Comparison of ENCODE assay signal across 18 cellular contexts in genomic region chr5:126963822-126964375, GRCh38.
DNase-seq lines count a peak whose midpoint lies in the region; ATAC-seq, FAIRE-seq and TF ChIP-seq lines count a peak whose summit lies in the region.
"Had no signal": no experiment of that assay in that cellular context is flagged by ENCODE, and none has a peak within 500 bp of the region (broad histone marks: within the 10 kb centered on the region; RNA-seq: fewer than 3 reads in every experiment).

No MANE protein-coding gene starts in this region.

- 92% methylated on average over 2 of the region's 2 CpGs for WGBS in K562 (ENCODE audit: insufficient coverage, low coverage, missing lambda C conversion rate)

- in situ Hi-C loops in K562 (cut with MboI), result no loop called here

- POLR2A ChIA-PET in K562 (lab: Yijun Ruan, JAX), result no interaction called here

- DNase-seq in NCI-H748 (lab: John Stamatoyannopoulos, UW; ENCODE audit: unreplicated experiment) (peak; percentile 21), NCI-H748 treated with DMSO at 0.1 percent for 48 hours (lab: John Stamatoyannopoulos, UW) (no peak), GM10266 (ENCODE audit: extremely low spot score) (no peak), LNCaP clone FGC (ENCODE audit: low read depth) (no peak), K562 (ENCODE audit: extremely low read depth in 1 of 4, low spot score in 3 of 4) (no peak), nucleus accumbens (lab: John Stamatoyannopoulos, UW) (no peak), T1000 (lab: John Stamatoyannopoulos, UW) (no peak)
- no peak for DNase-seq in NK-92 treated with Interleukin-12 subunit alpha and Interleukin-12 subunit beta, amount 100 ng/mL, for 24 hours (lab: John Stamatoyannopoulos, UW)
- DNase-seq: 8988T; CD8-positive, alpha-beta memory T cell; DMS79 treated with DMSO at 0.1 percent for 48 hours; NCI-H1436; NCI-H2029; NCI-H524 treated with DMSO at 0.1 percent for 48 hours; RPMI8226 had no signal

- no peaks in the 10 kb centered on the region for H3K27me3 ChIP-seq in K562 (ENCODE audit: control insufficient read depth in 2 of 2, insufficient read depth in 2 of 2, low read length in 2 of 2)
- H3K27me3 ChIP-seq: BLaER1 treated with 17β-estradiol and CSF1 and Interleukin-3, amounts not matched to agents 10 nM and 100 nM had no signal

- no peak overlapping the region for H3K4me3 ChIP-seq in LNCaP clone FGC (ENCODE audit: low read depth, low read length)
- no peak overlapping the region for H3K4me3 ChIP-seq in K562
- H3K4me3 ChIP-seq: BLaER1 treated with 17β-estradiol and CSF1 and Interleukin-3, amounts not matched to agents 10 nM and 100 nM; SJSA1 had no signal

- no peak for TF ChIP-seq EP300 in K562 (IDR thresholded peaks at IDR 0.05; ENCODE audit: low read length)

- no peak overlapping the region for H2AFZ ChIP-seq in K562 (ENCODE audit: low read depth, low read length)

- peaks cover 5 to 36% of the 10 kb centered on the region in 2 experiments; a peak in 4 of 5 replicates for H3K4me1 ChIP-seq in K562 (replicated peaks in 1 of 2; ENCODE audit: control insufficient read depth in 2 of 2, insufficient read depth in 2 of 2, low read length in 2 of 2)
- H3K4me1 ChIP-seq: SJSA1 had no signal

- no peaks in the 10 kb centered on the region; the same call in 2 of the 3 replicates for H3K36me3 ChIP-seq in K562 (ENCODE audit: control insufficient read depth, insufficient read depth, low read length)
- H3K36me3 ChIP-seq: SJSA1 had no signal

- no peak for TF ChIP-seq POLR2A in K562 (conservative IDR thresholded peaks at IDR 0.05)

- FAIRE-seq in K562 (lab: Jason Lieb, UNC), result peak; percentile 26
- FAIRE-seq: D721Med had no signal

- H3K79me2 ChIP-seq in K562 (ENCODE audit: control insufficient read depth, insufficient read depth, low read length), result peaks cover 84% of the 10 kb centered on the region

- H3K9me3 ChIP-seq in K562 (replicated peaks; ENCODE audit: control insufficient read depth, insufficient read depth, low read depth, low read length), result no peaks in the 10 kb centered on the region
- H3K9me3 ChIP-seq: SJSA1 had no signal

- intact Hi-C loops in K562 (cut with micrococcal nuclease), result loop anchor here (1.0 kb wide), 1 partner anchor 78 kb away; no protein-coding TSS in a partner anchor

- H4K20me1 ChIP-seq in K562 (replicated peaks; ENCODE audit: control insufficient read depth, insufficient read depth, low read length), result no peaks in the 10 kb centered on the region
- H4K20me1 ChIP-seq: BLaER1 treated with 17β-estradiol and CSF1 and Interleukin-3, amounts not matched to agents 10 nM and 100 nM had no signal

- no peak overlapping the region for H3K4me2 ChIP-seq in K562 (ENCODE audit: insufficient read depth, low read length)

- TF ChIP-seq CTCF in GM10266 (IDR thresholded peaks at IDR 0.05; ENCODE audit: control insufficient read depth, insufficient read depth, low read depth, missing control alignments), result peak; percentile 29
- TF ChIP-seq CTCF in LNCaP clone FGC (IDR thresholded peaks at IDR 0.05; ENCODE audit: control insufficient read depth, extremely low read depth, insufficient read depth), result 0 out of 2 replicates have a peak, but pooled peaks have one; percentile 8
- peak in 2 of 3 experiments; percentile 5 to 32; a peak in 3 of 6 replicates for TF ChIP-seq CTCF in K562 (IDR thresholded peaks at IDR 0.05 in 2 of 3, conservative IDR thresholded peaks at IDR 0.05 in 1 of 3; ENCODE audit: insufficient read depth in 2 of 3, low read depth in 1 of 3, low read length in 3 of 3)

- no peak overlapping the region; the same call in 2 of the 3 replicates for H3K27ac ChIP-seq in K562 (ENCODE audit: extremely low read depth, low read depth, low read length)
- H3K27ac ChIP-seq: SJSA1 had no signal

- no peaks in the 10 kb centered on the region for H3K9me1 ChIP-seq in K562 (ENCODE audit: control insufficient read depth, insufficient read depth, low read length)

- no TSS peak for BruUV-seq in K562 (replicated peaks; lab: Mats Ljungman, UMichigan)

- H3K9ac ChIP-seq in K562 (ENCODE audit: insufficient read depth in 1 of 2, low read depth in 2 of 2, low read length in 2 of 2), result no peak overlapping the region
- H3K9ac ChIP-seq: BLaER1 treated with 17β-estradiol and CSF1 and Interleukin-3, amounts not matched to agents 10 nM and 100 nM had no signal

- CTCF ChIA-PET in K562 (lab: Yijun Ruan, JAX; ENCODE audit: low intra/inter-chr PET ratio), result no interaction called here

- peak in 1 of 2 experiments; percentile 51; a peak in 3 of 4 replicates for TF ChIP-seq RAD21 in K562 (CRISPR knock-in tag; conservative IDR thresholded peaks at IDR 0.05 in 1 of 2, IDR thresholded peaks at IDR 0.05 in 1 of 2)

- ATAC-seq in K562, result peak; percentile 71

TF ChIP-seq in K562, 482 proteins besides CTCF, POLR2A, EP300 and RAD21:
- no peak for TF ChIP-seq CAMTA2 (CRISPR knock-in tag; conservative IDR thresholded peaks at IDR 0.05)
- TF ChIP-seq, protein P1, sequence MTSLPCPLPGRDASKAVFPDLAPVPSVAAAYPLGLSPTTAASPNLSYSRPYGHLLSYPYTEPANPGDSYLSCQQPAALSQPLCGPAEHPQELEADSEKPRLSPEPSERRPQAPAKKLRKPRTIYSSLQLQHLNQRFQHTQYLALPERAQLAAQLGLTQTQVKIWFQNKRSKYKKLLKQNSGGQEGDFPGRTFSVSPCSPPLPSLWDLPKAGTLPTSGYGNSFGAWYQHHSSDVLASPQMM (CRISPR knock-in tag; IDR thresholded peaks at IDR 0.05), result no peak
- TF ChIP-seq HMBOX1 (IDR thresholded peaks at IDR 0.05), result peak; percentile 84
- TF ChIP-seq KDM4B (IDR thresholded peaks at IDR 0.05; ENCODE audit: borderline replicate concordance in 2 of 2, low read depth in 1 of 2), result no peak
